Comparison of ENCODE assay signal across 18 cellular contexts in the genomic region with DNA sequence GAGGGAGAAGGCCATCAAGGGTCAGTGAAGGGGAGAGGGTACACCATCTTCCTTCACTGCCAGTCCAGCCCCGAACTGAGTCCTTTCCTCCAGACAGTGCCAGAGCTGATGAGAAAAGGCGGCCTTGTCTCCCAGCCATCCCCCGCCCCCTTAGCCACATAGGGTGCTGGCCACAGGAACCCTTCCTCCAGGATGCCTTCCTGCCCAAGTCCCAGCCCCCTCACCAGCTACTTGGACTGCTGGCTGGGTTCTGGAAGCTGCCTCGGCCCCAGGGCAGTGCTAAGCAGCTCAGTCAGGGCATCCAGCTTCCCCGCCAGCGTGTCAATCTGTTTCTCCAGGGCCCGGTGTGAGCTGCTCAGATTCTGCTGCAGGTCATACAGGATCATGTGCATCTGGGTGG. TPM values are rescaled to one million over a fixed set of nuclear protein-coding genes. Genes with fewer than 3 reads are reported as not detected.
DNase-seq lines count a peak whose midpoint lies in the region; ATAC-seq and TF ChIP-seq lines count a peak whose summit lies in the region.
"Had no signal": no experiment of that assay in that cellular context is flagged by ENCODE, and none has a peak within 500 bp of the region (broad histone marks: within the 10 kb centered on the region; RNA-seq: fewer than 3 reads in every experiment).

No MANE protein-coding gene starts in this region.

- TF ChIP-seq RAD21 in IMR-90 (IDR thresholded peaks at IDR 0.05; ENCODE audit: low read length) = no peak

- peak overlapping the region; percentile 79 for H2AK9ac ChIP-seq in IMR-90 (replicated peaks; ENCODE audit: low read depth, low read length, poor library complexity)

- CTCF ChIA-PET in CD4-positive, alpha-beta memory T cell (lab: Charles Lee; ENCODE audit: partially characterized antibody) = interaction anchor here (1.5 to 7.0 kb wide), 7 partner anchors 8 to 99 kb away, joined by 3 to 94 read pairs (median 8); partner anchors contain the start of genes KCNN4, PLAUR and SMG9
- CTCF ChIA-PET in IMR-90 (lab: Yijun Ruan, JAX) = interaction anchor here (0.5 kb wide), 1 partner anchor 24 kb away, joined by 4 read pairs; no protein-coding TSS in a partner anchor
- CTCF ChIA-PET in activated CD8-positive, alpha-beta T cell treated with anti-CD3 and anti-CD28 coated beads for 36 hours (lab: Charles Lee) = interaction anchor here (0.8 to 5.0 kb wide), 6 partner anchors 11 to 42 kb away, joined by 3 to 122 read pairs (median 16); partner anchors contain the start of genes KCNN4 and SMG9

- H3K9me3 ChIP-seq in CD4-positive, alpha-beta memory T cell (ENCODE audit: control insufficient read depth in 1 of 2, low read length in 2 of 2) = no peaks in the 10 kb centered on the region
- no peaks in the 10 kb centered on the region for H3K9me3 ChIP-seq in IMR-90 (ENCODE audit: control insufficient read depth, insufficient read depth, low read length)
- H3K9me3 ChIP-seq: heart right ventricle, vagina had no signal

- no peak overlapping the region for H3K9ac ChIP-seq in IMR-90 (ENCODE audit: low read depth, low read length)
- H3K9ac ChIP-seq: parathyroid adenoma had no signal

- no peak for TF ChIP-seq POLR2A in IMR-90 (IDR thresholded peaks at IDR 0.05; ENCODE audit: low read depth, low read length)

- peaks cover 0 to 14% of the 10 kb centered on the region in 2 experiments; a peak in 2 of 4 replicates for H3K79me1 ChIP-seq in IMR-90 (ENCODE audit: low read depth in 1 of 2, low read length in 2 of 2)

- no peaks in the 10 kb centered on the region; the same call in 1 of the 2 replicates for H4K20me1 ChIP-seq in IMR-90 (ENCODE audit: insufficient read depth, low read length)

- no peaks in the 10 kb centered on the region for H3K27me3 ChIP-seq in CD4-positive, alpha-beta memory T cell (ENCODE audit: insufficient read depth, low read length)
- no peaks in the 10 kb centered on the region for H3K27me3 ChIP-seq in IMR-90 (ENCODE audit: control insufficient read depth, insufficient read depth, low read length)
- H3K27me3 ChIP-seq: heart right ventricle, vagina had no signal

- peak overlapping the region; percentile 36 for H2BK120ac ChIP-seq in IMR-90 (ENCODE audit: low read depth, low read length)

- BruUV-seq in IMR-90 (replicated peaks; lab: Mats Ljungman, UMichigan) = no TSS peak

- H2BK5ac ChIP-seq in IMR-90 (ENCODE audit: low read depth, low read length, poor library complexity, severe bottlenecking) = no peak overlapping the region

- in situ Hi-C loops in IMR-90 (cut with MboI; ENCODE audit: low sequenced_read_pairs) = no loop called here

- POLR2A ChIA-PET in CD4-positive, alpha-beta memory T cell (lab: Charles Lee; ENCODE audit: partially characterized antibody) = interaction anchor here (6.4 to 11.4 kb wide), 2 partner anchors 11 to 13 kb away, joined by 104 to 116 read pairs; partner anchors contain the start of genes KCNN4 and SMG9
- POLR2A ChIA-PET in IMR-90 (lab: Charles Lee; ENCODE audit: unreplicated experiment) = no interaction called here
- POLR2A ChIA-PET in activated CD8-positive, alpha-beta T cell treated with anti-CD3 and anti-CD28 coated beads for 36 hours (lab: Charles Lee) = interaction anchor here (1.1 to 11.4 kb wide), 3 partner anchors 11 to 22 kb away, joined by 5 to 147 read pairs (median 137); partner anchors contain the start of genes KCNN4 and SMG9
- POLR2A ChIA-PET in naive thymus-derived CD8-positive, alpha-beta T cell (lab: Charles Lee) = interaction anchor here (4.0 to 6.5 kb wide), 2 partner anchors 11 to 13 kb away, joined by 14 to 70 read pairs; partner anchors contain the start of genes KCNN4 and SMG9

- peaks cover 26 to 49% (median 37%) of the 10 kb centered on the region in 4 donors for H3K4me1 Mint-ChIP-seq in CD4-positive, alpha-beta memory T cell
- peaks cover 63% of the 10 kb centered on the region for H3K4me1 Mint-ChIP-seq in activated CD8-positive, alpha-beta T cell treated with anti-CD3 and anti-CD28 coated beads for 36 hours (ENCODE audit: low read depth)
- H3K4me1 Mint-ChIP-seq in naive thymus-derived CD8-positive, alpha-beta T cell = peaks cover 25 to 47% (median 36%) of the 10 kb centered on the region in 4 donors

- no peak overlapping the region for H3K4me3 Mint-ChIP-seq in CD4-positive, alpha-beta memory T cell
- H3K4me3 Mint-ChIP-seq in activated CD8-positive, alpha-beta T cell treated with anti-CD3 and anti-CD28 coated beads for 36 hours = no peak overlapping the region
- no peak overlapping the region for H3K4me3 Mint-ChIP-seq in naive thymus-derived CD8-positive, alpha-beta T cell
- H3K4me3 Mint-ChIP-seq: HFFc6, WTC11 had no signal

- H3K36me3 Mint-ChIP-seq in CD4-positive, alpha-beta memory T cell = peaks cover 29 to 31% of the 10 kb centered on the region in 2 donors
- peaks cover 63% of the 10 kb centered on the region for H3K36me3 Mint-ChIP-seq in activated CD8-positive, alpha-beta T cell treated with anti-CD3 and anti-CD28 coated beads for 36 hours (ENCODE audit: low read depth)
- H3K36me3 Mint-ChIP-seq in naive thymus-derived CD8-positive, alpha-beta T cell = peaks cover 0 to 42% (median 4%) of the 10 kb centered on the region in 3 donors
- H3K36me3 Mint-ChIP-seq: WTC11 had no signal

- no peak for TF ChIP-seq CTCF in IMR-90 (conservative IDR thresholded peaks at IDR 0.05; ENCODE audit: low read depth, low read length)
- no peak for TF ChIP-seq CTCF in activated CD8-positive, alpha-beta T cell treated with anti-CD3 and anti-CD28 coated beads for 36 hours (IDR thresholded peaks at IDR 0.05)

- peak overlapping the region; percentile 50 for H3K27ac ChIP-seq in CD4-positive, alpha-beta memory T cell (ENCODE audit: low read depth, low read length)
- no peak overlapping the region for H3K27ac ChIP-seq in IMR-90 (ENCODE audit: insufficient read depth, low read length)
- H3K27ac ChIP-seq: parathyroid adenoma, SK-N-MC, vagina had no signal

- intact Hi-C loops in CD4-positive, alpha-beta memory T cell (cut with micrococcal nuclease) = no loop called here
- intact Hi-C loops in IMR-90 (cut with micrococcal nuclease) = no loop called here
- intact Hi-C loops in activated CD8-positive, alpha-beta T cell treated with anti-CD3 and anti-CD28 coated beads for 36 hours (cut with micrococcal nuclease) = no loop called here

- peaks cover 40% of the 10 kb centered on the region for H3K4me1 ChIP-seq in CD4-positive, alpha-beta memory T cell (ENCODE audit: insufficient read depth, low read length)
- peaks cover 14% of the 10 kb centered on the region for H3K4me1 ChIP-seq in IMR-90 (ENCODE audit: control insufficient read depth, insufficient read depth, low read length)
- H3K4me1 ChIP-seq: parathyroid adenoma had no signal

- H4K5ac ChIP-seq in IMR-90 (ENCODE audit: low read depth, low read length) = no peak overlapping the region

- H2BK20ac ChIP-seq in IMR-90 (ENCODE audit: low read depth, low read length) = 0 out of 2 replicates have a peak overlapping the region, but pooled peaks have one; percentile 5

- H3K4me3 ChIP-seq in CD4-positive, alpha-beta memory T cell (ENCODE audit: low read length in 2 of 2) = no peak overlapping the region
- no peak overlapping the region for H3K4me3 ChIP-seq in IMR-90 (ENCODE audit: insufficient read depth, low read depth, low read length)
- H3K4me3 ChIP-seq: heart right ventricle, SK-N-MC, vagina had no signal

- peak overlapping the region; percentile 79 for H2AK5ac ChIP-seq in IMR-90 (ENCODE audit: low read depth, low read length)

- no peak overlapping the region for H3K23ac ChIP-seq in IMR-90 (ENCODE audit: low read depth, low read length)

- H3K36me3 ChIP-seq in CD4-positive, alpha-beta memory T cell (ENCODE audit: insufficient read depth, low read length) = peaks cover 32% of the 10 kb centered on the region
- H3K36me3 ChIP-seq in IMR-90 (ENCODE audit: control insufficient read depth, insufficient read depth, low read length) = no peaks in the 10 kb centered on the region
- H3K36me3 ChIP-seq: heart right ventricle, vagina had no signal

- ATAC-seq in IMR-90 (ENCODE audit: low read depth) = no peak
- ATAC-seq in activated CD8-positive, alpha-beta T cell treated with anti-CD3 and anti-CD28 coated beads for 36 hours = no peak
- ATAC-seq in naive thymus-derived CD8-positive, alpha-beta T cell = no peak
- ATAC-seq: heart right ventricle had no signal

- no peak overlapping the region for H2BK15ac ChIP-seq in IMR-90 (ENCODE audit: low read depth, low read length)

- H4K8ac ChIP-seq in IMR-90 (ENCODE audit: low read depth in 2 of 2, low read length in 2 of 2) = no peak overlapping the region

- no peak overlapping the region; the same call in 1 of the 2 replicates for H4K91ac ChIP-seq in IMR-90 (ENCODE audit: insufficient read depth, low read depth, low read length)

- H3K18ac ChIP-seq in IMR-90 (ENCODE audit: low read depth, low read length) = no peak overlapping the region

- no peaks in the 10 kb centered on the region for H3K27me3 Mint-ChIP-seq in CD4-positive, alpha-beta memory T cell
- H3K27me3 Mint-ChIP-seq in activated CD8-positive, alpha-beta T cell treated with anti-CD3 and anti-CD28 coated beads for 36 hours = no peaks in the 10 kb centered on the region
- no peaks in the 10 kb centered on the region for H3K27me3 Mint-ChIP-seq in naive thymus-derived CD8-positive, alpha-beta T cell

- H3K56ac ChIP-seq in IMR-90 (ENCODE audit: extremely low read depth, insufficient read depth, low read length) = no peak overlapping the region

- no peak for DNase-seq in CD4-positive, alpha-beta memory T cell
- DNase-seq in IMR-90 (no peak), AG20443 (ENCODE audit: low spot score) (no peak)
- no peak for DNase-seq in activated CD8-positive, alpha-beta T cell treated with anti-CD3 and anti-CD28 coated beads for 36 hours
- DNase-seq in naive thymus-derived CD8-positive, alpha-beta T cell = peak in 1 of 10 donors; percentile 41
- DNase-seq in NK-92 treated with Interleukin-12 subunit alpha and Interleukin-12 subunit beta, amount 100 ng/mL, for 24 hours (lab: John Stamatoyannopoulos, UW) = no peak
- no peak for DNase-seq in effector CD4-positive, alpha-beta T cell
- DNase-seq: GDM1; heart right ventricle; HFFc6; NCI-H146; small intestine; stimulated activated naive CD4-positive, alpha-beta T cell treated with Interleukin-2 at 50 U/mL for 16 hours had no signal

- H3K4me2 ChIP-seq in IMR-90 (ENCODE audit: low read depth, low read length) = no peak overlapping the region

- WGBS in IMR-90 (ENCODE audit: extremely low coverage in 2 of 2, insufficient read length in 1 of 2), 2 experiments = no CpG with 5 or more reads among the region's 7 CpGs

- H3K27ac Mint-ChIP-seq in CD4-positive, alpha-beta memory T cell = peak overlapping the region; percentile 83 to 94 (median 90)
- H3K27ac Mint-ChIP-seq in activated CD8-positive, alpha-beta T cell treated with anti-CD3 and anti-CD28 coated beads for 36 hours = peak overlapping the region; percentile 95
- peak overlapping the region in 9 of 10 donors; percentile 33 to 95 (median 88) for H3K27ac Mint-ChIP-seq in naive thymus-derived CD8-positive, alpha-beta T cell
- H3K27ac Mint-ChIP-seq: WTC11 had no signal

- H3K14ac ChIP-seq in IMR-90 (replicated peaks; ENCODE audit: low read depth, low read length) = no peak overlapping the region

- no peak overlapping the region; the same call in 1 of the 2 replicates for H3K4ac ChIP-seq in IMR-90 (ENCODE audit: low read depth, low read length)

- H2AFZ ChIP-seq in IMR-90 (replicated peaks; ENCODE audit: low read length, poor library complexity) = no peak overlapping the region
- H2AFZ ChIP-seq: parathyroid adenoma had no signal

- H3K9me1 ChIP-seq in IMR-90 (ENCODE audit: insufficient read depth, low read length) = peaks cover 25% of the 10 kb centered on the region

- dilution Hi-C loops in IMR-90 (cut with HindIII; ENCODE audit: low sequenced_read_pairs, unreplicated experiment) = no loop called here

- no peaks in the 10 kb centered on the region for H3K9me3 Mint-ChIP-seq in CD4-positive, alpha-beta memory T cell
- H3K9me3 Mint-ChIP-seq in activated CD8-positive, alpha-beta T cell treated with anti-CD3 and anti-CD28 coated beads for 36 hours = no peaks in the 10 kb centered on the region
- H3K9me3 Mint-ChIP-seq in naive thymus-derived CD8-positive, alpha-beta T cell = no peaks in the 10 kb centered on the region
- H3K9me3 Mint-ChIP-seq: HFFc6, WTC11 had no signal

RNA-seq across cellular contexts. Expression of gene SMG9, which starts 12.6 kb away (rescaled TPM):
- total RNA-seq in CD4-positive, alpha-beta memory T cell = 10 to 100 TPM; 57.6 to 57.9 TPM
- 10 to 100 TPM in 1 of 2 donors, 1 to 10 TPM in 1; 3.8 to 13.7 TPM for polyA plus RNA-seq in CD4-positive, alpha-beta memory T cell
- total RNA-seq in IMR-90 (2012; rRNA removed) = 4.8 and 5.8 TPM in 2 replicates
- polyA plus RNA-seq in IMR-90 (2012; rRNA removed) = 21.4 and 24.3 TPM in 2 replicates
- 8.3 and 9.1 TPM in 2 replicates for polyA plus RNA-seq in IMR-90 (2012; cell fraction: cytosol; rRNA removed)
- 60.7 and 76.3 TPM in 2 replicates for polyA plus RNA-seq in IMR-90 (2012; cell fraction: nucleus; rRNA removed; ENCODE audit: low replicate concordance)
- total RNA-seq in activated CD8-positive, alpha-beta T cell treated with anti-CD3 and anti-CD28 coated beads for 36 hours = 10 to 100 TPM; 48.9 to 53.1 TPM
- total RNA-seq in naive thymus-derived CD8-positive, alpha-beta T cell = 10 to 100 TPM; 48.9 to 51.9 TPM
- polyA plus RNA-seq in naive thymus-derived CD8-positive, alpha-beta T cell = 1 to 10 TPM; 3.4 to 8.3 (median 8.3) TPM

RNA-seq across cellular contexts. Expression of gene KCNN4, which starts 13.5 kb away (rescaled TPM):
- total RNA-seq in CD4-positive, alpha-beta memory T cell = 10 to 100 TPM; 33.6 to 33.9 TPM
- polyA plus RNA-seq in CD4-positive, alpha-beta memory T cell = 10 to 100 TPM; 10.5 to 23.7 TPM
- total RNA-seq in IMR-90 (2012; rRNA removed) = 0.54 and 0.83 TPM in 2 replicates
- 0.99 and 1.2 TPM in 2 replicates for polyA plus RNA-seq in IMR-90 (2012; rRNA removed)
- 0.80 and 0.93 TPM in 2 replicates for polyA plus RNA-seq in IMR-90 (2012; cell fraction: cytosol; rRNA removed)
- 1.3 and 4.5 TPM in 2 replicates for polyA plus RNA-seq in IMR-90 (2012; cell fraction: nucleus; rRNA removed; ENCODE audit: low replicate concordance)
- total RNA-seq in activated CD8-positive, alpha-beta T cell treated with anti-CD3 and anti-CD28 coated beads for 36 hours = 10 to 100 TPM; 49.5 to 49.6 TPM
- total RNA-seq in naive thymus-derived CD8-positive, alpha-beta T cell = 100 to 1,000 TPM in 1 of 2 experiments, 10 to 100 TPM in 1; 92.9 to 103 TPM
- polyA plus RNA-seq in naive thymus-derived CD8-positive, alpha-beta T cell = 10 to 100 TPM in 2 of 3 donors, 1 to 10 TPM in 1; 7.6 to 28.6 (median 11.7) TPM

RNA-seq across cellular contexts. Expression of gene LYPD5, which starts 34.9 kb away (rescaled TPM):
- total RNA-seq in CD4-positive, alpha-beta memory T cell = under 1 TPM; 0.49 to 0.97 TPM
- under 1 TPM; 0.27 to 0.50 TPM for polyA plus RNA-seq in CD4-positive, alpha-beta memory T cell
- under 0.01 and 0.36 TPM in 2 replicates for total RNA-seq in IMR-90 (2012; rRNA removed)
- 0.27 and 0.31 TPM in 2 replicates for polyA plus RNA-seq in IMR-90 (2012; rRNA removed)
- 0.15 and 0.93 TPM in 2 replicates for polyA plus RNA-seq in IMR-90 (2012; cell fraction: cytosol; rRNA removed)
- polyA plus RNA-seq in IMR-90 (2012; cell fraction: nucleus; rRNA removed; ENCODE audit: low replicate concordance) = 0.36 and 0.54 TPM in 2 replicates
- total RNA-seq in activated CD8-positive, alpha-beta T cell treated with anti-CD3 and anti-CD28 coated beads for 36 hours = under 1 TPM; 0.51 to 0.61 TPM
- under 1 TPM; 0.60 to 0.69 TPM for total RNA-seq in naive thymus-derived CD8-positive, alpha-beta T cell
- polyA plus RNA-seq in naive thymus-derived CD8-positive, alpha-beta T cell = under 1 TPM in 2 of 3 donors, not detected in 1; 0.07 to 0.72 TPM

RNA-seq across cellular contexts. Expression of gene IRGC, which starts 51.4 kb away (rescaled TPM):
- total RNA-seq in CD4-positive, alpha-beta memory T cell = not detected
- polyA plus RNA-seq in CD4-positive, alpha-beta memory T cell = not detected
- total RNA-seq in IMR-90 (2012; rRNA removed) = not detected in 2 replicates
- polyA plus RNA-seq in IMR-90 (2012; rRNA removed) = not detected in 2 replicates
- not detected in 2 replicates for polyA plus RNA-seq in IMR-90 (2012; cell fraction: cytosol; rRNA removed)
- polyA plus RNA-seq in IMR-90 (2012; cell fraction: nucleus; rRNA removed; ENCODE audit: low replicate concordance) = not detected in 2 replicates
- not detected for total RNA-seq in activated CD8-positive, alpha-beta T cell treated with anti-CD3 and anti-CD28 coated beads for 36 hours
- not detected for total RNA-seq in naive thymus-derived CD8-positive, alpha-beta T cell
- polyA plus RNA-seq in naive thymus-derived CD8-positive, alpha-beta T cell = not detected
- total RNA-seq: heart right ventricle, HFFc6, kidney, vagina, WTC11 had no signal
- polyA plus RNA-seq: heart right ventricle, small intestine had no signal

RNA-seq across cellular contexts. Expression of gene ZNF283, which starts 59.8 kb away (rescaled TPM):
- total RNA-seq in CD4-positive, alpha-beta memory T cell = 10 to 100 TPM; 18.1 to 20.7 TPM
- polyA plus RNA-seq in CD4-positive, alpha-beta memory T cell = 1 to 10 TPM; 4.3 to 4.9 TPM
- total RNA-seq in IMR-90 (2012; rRNA removed) = 5.0 and 10.3 TPM in 2 replicates
- 1.2 and 2.1 TPM in 2 replicates for polyA plus RNA-seq in IMR-90 (2012; rRNA removed)
- 0.08 and 0.53 TPM in 2 replicates for polyA plus RNA-seq in IMR-90 (2012; cell fraction: cytosol; rRNA removed)
- 0.45 and 3.6 TPM in 2 replicates for polyA plus RNA-seq in IMR-90 (2012; cell fraction: nucleus; rRNA removed; ENCODE audit: low replicate concordance)
- total RNA-seq in activated CD8-positive, alpha-beta T cell treated with anti-CD3 and anti-CD28 coated beads for 36 hours = 1 to 10 TPM; 6.6 to 7.2 TPM
- total RNA-seq in naive thymus-derived CD8-positive, alpha-beta T cell = 10 to 100 TPM; 24.2 to 25.8 TPM
- polyA plus RNA-seq in naive thymus-derived CD8-positive, alpha-beta T cell = 1 to 10 TPM; 3.3 to 4.3 (median 3.7) TPM

Comparison
In these comparisons a context has a peak if more than half of its experiments do, and no peak if none do; other contexts are left out.
1. RNA of gene KCNN4, which starts 13.5 kb away (total RNA-seq): 92.9 to 103 TPM in naive thymus-derived CD8-positive, alpha-beta T cell, 49.5 to 49.6 TPM in activated CD8-positive, alpha-beta T cell treated with anti-CD3 and anti-CD28 coated beads for 36 hours and 33.6 to 33.9 TPM in CD4-positive, alpha-beta memory T cell; 0.54 to 0.83 TPM in IMR-90; every median in the first group is over 10 times any median in the second.
2. Peak in every context shown above with its lines, with median percentiles within 50 percentile points of each other: H3K27ac Mint-ChIP-seq.